ENCODE assay signal across 2 cellular contexts in the genomic region with DNA sequence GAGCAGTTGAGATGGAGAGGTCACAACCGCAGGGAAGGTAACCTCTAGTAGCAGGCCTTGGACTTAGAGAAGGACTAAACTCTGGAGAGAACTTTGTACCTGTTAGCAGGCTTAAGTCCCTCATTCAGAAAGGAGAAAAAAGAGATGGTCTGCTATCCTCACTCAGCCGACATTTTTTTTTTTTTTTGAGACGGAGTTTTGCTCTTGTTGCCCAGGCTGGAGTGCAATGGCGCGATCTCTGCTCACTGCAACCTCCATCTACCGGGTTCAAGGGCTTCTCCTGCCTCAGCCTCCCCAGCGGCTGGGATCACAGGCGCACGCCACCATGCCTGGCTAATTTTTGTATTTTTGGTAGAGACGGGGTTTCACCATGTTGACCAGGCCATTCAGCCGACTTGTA.
A peak's percentile ranks its signal among the peaks of the same experiment; 100 is the strongest.
TF ChIP-seq lines count a peak whose summit lies in the region.

No MANE protein-coding gene starts in this region.

TF ChIP-seq in GM12891, 5 proteins besides CTCF, POLR2A, EP300 and RAD21:
- TF ChIP-seq POLR2AphosphoS5 (IDR thresholded peaks at IDR 0.05; ENCODE audit: low read depth, low read length), result peak; percentile 30; the same call in 1 of the 2 replicates

TF ChIP-seq in GM12878, 131 proteins besides CTCF, POLR2A, EP300 and RAD21:
- peak; percentile 72 for TF ChIP-seq MLLT1 (IDR thresholded peaks at IDR 0.05)
